Comparison of ENCODE assay signal across 1 cellular context in the genomic region with DNA sequence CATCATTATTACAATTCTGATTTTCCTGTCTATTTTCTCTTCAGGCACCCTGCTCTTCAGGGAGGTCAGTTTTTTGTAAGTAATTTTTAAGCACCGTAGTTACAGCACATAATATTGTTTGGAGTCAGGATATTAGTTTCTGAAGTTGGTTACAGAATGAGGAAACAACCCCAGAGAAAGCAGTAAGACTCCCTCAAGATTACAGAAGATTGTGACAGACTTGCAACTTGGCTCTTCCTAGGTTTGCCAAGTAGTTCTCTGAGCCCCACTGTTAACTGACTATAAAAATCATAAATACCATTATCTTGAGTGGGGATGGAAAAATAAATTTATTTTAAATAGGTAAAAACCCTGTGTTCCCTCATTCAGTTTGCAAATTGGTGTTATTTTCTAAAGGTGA.
TF ChIP-seq lines count a peak whose summit lies in the region.

No MANE protein-coding gene starts in this region.

TF ChIP-seq in liver, 16 proteins besides CTCF, POLR2A, EP300 and RAD21 (continued from another document):
- TF ChIP-seq REST (IDR thresholded peaks at IDR 0.05), result no peak
- TF ChIP-seq, protein P1, sequence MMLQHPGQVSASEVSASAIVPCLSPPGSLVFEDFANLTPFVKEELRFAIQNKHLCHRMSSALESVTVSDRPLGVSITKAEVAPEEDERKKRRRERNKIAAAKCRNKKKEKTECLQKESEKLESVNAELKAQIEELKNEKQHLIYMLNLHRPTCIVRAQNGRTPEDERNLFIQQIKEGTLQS (IDR thresholded peaks at IDR 0.05), result no peak
- no peak for TF ChIP-seq JUND (IDR thresholded peaks at IDR 0.05)
